8 cellular contexts compared by ENCODE assay signal in genomic region chr1:1777950-1778826, GRCh38. TPM values are rescaled to one million over a fixed set of nuclear protein-coding genes. Genes with fewer than 3 reads are reported as not detected.
DNase-seq lines count a peak whose midpoint lies in the region; ATAC-seq and TF ChIP-seq lines count a peak whose summit lies in the region.

Gene NADK, minus strand, starts transcription at chr1:1778470. Its CDS starts 13,064 bp downstream, at chr1:1765406.

- DNase-seq in fibroblast of peridontal ligament (ENCODE audit: extremely low read depth) (peak; percentile 24), nephron progenitor cell (peak; percentile 79)
- DNase-seq in stimulated activated naive CD8-positive, alpha-beta T cell treated with anti-CD3 and anti-CD28 coated beads, Interleukin-15, Interleukin-2, amounts not matched to agents 100 U/mL and 50 U/mL, for 24 hours: peak; percentile 81

- TF ChIP-seq CTCF in C4-2B (conservative IDR thresholded peaks at IDR 0.05) (no peak), nephron progenitor cell (IDR thresholded peaks at IDR 0.05) (no peak)

- ATAC-seq in GM19043 (IDR thresholded peaks at IDR 0.05; ENCODE audit: low read depth, unreplicated experiment): peak; percentile 19
- peak; percentile 29 for ATAC-seq in HG03342 (IDR thresholded peaks at IDR 0.05; ENCODE audit: unreplicated experiment)
- peak; percentile 62 for ATAC-seq in activated T-helper 17 cell treated with anti-CD3 and anti-CD28 coated beads, Interleukin-2, amount 50 U/mL, for 72 hours (replicated peaks)
- ATAC-seq in stimulated activated naive CD8-positive, alpha-beta T cell treated with anti-CD3 and anti-CD28 coated beads, Interleukin-15, Interleukin-2, amounts not matched to agents 100 U/mL and 50 U/mL, for 24 hours: peak; percentile 45

- H3K4me1 Mint-ChIP-seq in activated T-helper 17 cell treated with anti-CD3 and anti-CD28 coated beads, Interleukin-2, amount 50 U/mL, for 72 hours: peaks cover 39% of the 10 kb centered on the region
- peaks cover 46% of the 10 kb centered on the region for H3K4me1 Mint-ChIP-seq in nephron progenitor cell

- peak within 1 kb of the TSS; percentile 92 for H3K27ac Mint-ChIP-seq in activated T-helper 17 cell treated with anti-CD3 and anti-CD28 coated beads, Interleukin-2, amount 50 U/mL, for 72 hours
- peak within 1 kb of the TSS; percentile 64 for H3K27ac Mint-ChIP-seq in nephron progenitor cell

- peak within 1 kb of the TSS; percentile 97 for H3K27ac ChIP-seq in C4-2B

- no peaks in the 10 kb centered on the region for H3K27me3 Mint-ChIP-seq in activated T-helper 17 cell treated with anti-CD3 and anti-CD28 coated beads, Interleukin-2, amount 50 U/mL, for 72 hours
- peaks cover 13% of the 10 kb centered on the region for H3K27me3 Mint-ChIP-seq in nephron progenitor cell (ENCODE audit: low read depth, poor library complexity)

- no peaks in the 10 kb centered on the region for H3K9me3 Mint-ChIP-seq in activated T-helper 17 cell treated with anti-CD3 and anti-CD28 coated beads, Interleukin-2, amount 50 U/mL, for 72 hours
- H3K9me3 Mint-ChIP-seq in nephron progenitor cell: no peaks in the 10 kb centered on the region

- H3K36me3 Mint-ChIP-seq in activated T-helper 17 cell treated with anti-CD3 and anti-CD28 coated beads, Interleukin-2, amount 50 U/mL, for 72 hours (ENCODE audit: low read depth): peaks cover 25% of the 10 kb centered on the region
- peaks cover 23% of the 10 kb centered on the region for H3K36me3 Mint-ChIP-seq in nephron progenitor cell (ENCODE audit: low read depth)

- H3K4me3 Mint-ChIP-seq in activated T-helper 17 cell treated with anti-CD3 and anti-CD28 coated beads, Interleukin-2, amount 50 U/mL, for 72 hours: peak within 1 kb of the TSS; percentile 86
- H3K4me3 Mint-ChIP-seq in nephron progenitor cell: peak within 1 kb of the TSS; percentile 91

TF ChIP-seq in PFSK-1, 5 proteins besides CTCF, POLR2A, EP300 and RAD21:
- TF ChIP-seq POLR2AphosphoS5 (IDR thresholded peaks at IDR 0.05; ENCODE audit: low read depth, low read length) (no peak), SIN3A (IDR thresholded peaks at IDR 0.05; ENCODE audit: borderline replicate concordance, insufficient read depth, low read length) (0 out of 2 replicates have a peak, but pooled peaks have one; percentile 4), FOXP2 (optimal IDR thresholded peaks at IDR 0.05; ENCODE audit: borderline replicate concordance, extremely low read depth, extremely low read length, insufficient read depth) (no peak), TAF1 (IDR thresholded peaks at IDR 0.05; ENCODE audit: borderline replicate concordance, insufficient read depth, low read length) (no peak), REST (IDR thresholded peaks at IDR 0.05; ENCODE audit: insufficient read depth in 1 of 2, low read depth in 2 of 2, low read length in 2 of 2) (no peak)

RNA-seq across cellular contexts. Expression of gene NADK, which starts in this region (rescaled TPM):
- polyA plus RNA-seq in PFSK-1 (2012; ENCODE audit: insufficient read length, low read depth): 108 TPM
- total RNA-seq in activated T-helper 17 cell treated with anti-CD3 and anti-CD28 coated beads, Interleukin-2, amount 50 U/mL, for 72 hours: 10 to 100 TPM; 39.0 to 90.2 TPM

Comparison
In these comparisons a context has a peak if more than half of its experiments do, and no peak if none do; other contexts are left out.
1. Peak in every context shown above with its lines: DNase-seq, ATAC-seq and H3K27ac ChIP-seq.
2. DNase-seq: peak in every context shown above with its lines; median percentile 81 in stimulated activated naive CD8-positive, alpha-beta T cell treated with anti-CD3 and anti-CD28 coated beads, Interleukin-15, Interleukin-2, amounts not matched to agents 100 U/mL and 50 U/mL, for 24 hours; 79 in nephron progenitor cell; 24 in fibroblast of peridontal ligament.